ENCODE assay signal across 8 cellular contexts in the genomic region with DNA sequence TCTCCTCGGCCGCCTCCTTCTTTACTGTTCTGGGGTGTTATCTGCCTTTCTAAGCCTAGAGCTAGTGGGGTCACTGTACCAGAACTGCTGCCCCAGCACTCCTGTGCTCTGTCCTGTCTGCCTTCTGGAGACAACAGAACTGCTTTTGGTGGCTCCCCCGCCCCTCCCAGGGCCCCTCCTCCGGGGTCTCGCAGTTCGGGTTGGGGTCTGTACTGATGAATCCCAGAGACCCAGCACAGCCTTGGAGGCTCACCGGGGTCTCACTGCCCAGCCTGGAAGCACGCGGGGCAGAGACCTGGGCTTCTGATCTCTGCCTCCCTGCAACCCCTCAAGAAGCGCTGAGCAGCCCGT.
DNase-seq lines count a peak whose midpoint lies in the region; ATAC-seq and TF ChIP-seq lines count a peak whose summit lies in the region.

No MANE protein-coding gene starts in this region.

- no peaks in the 10 kb centered on the region for H3K36me3 ChIP-seq in BLaER1 treated with 17β-estradiol and CSF1 and Interleukin-3, amounts not matched to agents 10 nM and 100 nM
- no peaks in the 10 kb centered on the region for H3K36me3 ChIP-seq in OCI-LY3 (replicated peaks; ENCODE audit: low read depth, low read length)
- H3K36me3 ChIP-seq in endocrine pancreas (ENCODE audit: control insufficient read depth, insufficient read depth, low read length), result no peaks in the 10 kb centered on the region
- no peaks in the 10 kb centered on the region for H3K36me3 ChIP-seq in neuron (ENCODE audit: insufficient read depth, low read length)

- H3K4me3 ChIP-seq in BLaER1 treated with 17β-estradiol and CSF1 and Interleukin-3, amounts not matched to agents 10 nM and 100 nM, result peak overlapping the region; percentile 43 to 67 (median 50); a peak in 19 of 20 replicates
- H3K4me3 ChIP-seq in OCI-LY3 (ENCODE audit: low read length) (peak overlapping the region; percentile 79), endocrine pancreas (ENCODE audit: control insufficient read depth, insufficient read depth, low read length) (no peak overlapping the region), neuron (ENCODE audit: low read length) (no peak overlapping the region)

- H3K27me3 ChIP-seq in BLaER1 treated with 17β-estradiol and CSF1 and Interleukin-3, amounts not matched to agents 10 nM and 100 nM, result peaks cover 0 to 5% (median 0%) of the 10 kb centered on the region in 11 experiments; a peak in 1 of 22 replicates
- H3K27me3 ChIP-seq in OCI-LY3 (ENCODE audit: low read depth, low read length), result peaks cover 53% of the 10 kb centered on the region
- no peaks in the 10 kb centered on the region for H3K27me3 ChIP-seq in endocrine pancreas (ENCODE audit: control insufficient read depth, insufficient read depth, low read length)
- peaks cover 14% of the 10 kb centered on the region for H3K27me3 ChIP-seq in neuron (ENCODE audit: insufficient read depth, low read length)

- peak overlapping the region; percentile 91 for H2AFZ ChIP-seq in OCI-LY3 (ENCODE audit: low read depth, low read length)
- peak overlapping the region; percentile 90 for H2AFZ ChIP-seq in neuron (ENCODE audit: low read depth, low read length)

- no peaks in the 10 kb centered on the region for H3K79me2 ChIP-seq in OCI-LY3 (ENCODE audit: low read length)

- no peaks in the 10 kb centered on the region for H4K20me1 ChIP-seq in BLaER1 treated with 17β-estradiol and CSF1 and Interleukin-3, amounts not matched to agents 10 nM and 100 nM
- no peaks in the 10 kb centered on the region for H4K20me1 ChIP-seq in OCI-LY3 (ENCODE audit: insufficient read depth, low read length)

- no peak for DNase-seq in activated CD8-positive, alpha-beta memory T cell treated with anti-CD3 and anti-CD28 coated beads for 24 hours
- no peak for DNase-seq in stimulated activated CD4-positive, alpha-beta T cell treated with anti-CD3 and anti-CD28 coated beads, Interleukin-4, amount 100 ng/mL, for 4 hours
- DNase-seq in NCI-H2227 (lab: John Stamatoyannopoulos, UW; ENCODE audit: unreplicated experiment), result no peak

- no peak for ATAC-seq in GM18498 (IDR thresholded peaks at IDR 0.05; ENCODE audit: unreplicated experiment)

- no peaks in the 10 kb centered on the region for H3K9me3 ChIP-seq in BLaER1 treated with 17β-estradiol and CSF1 and Interleukin-3, amounts not matched to agents 10 nM and 100 nM (replicated peaks in 1 of 11)
- H3K9me3 ChIP-seq in OCI-LY3 (ENCODE audit: insufficient read depth, low read length) (no peaks in the 10 kb centered on the region), endocrine pancreas (ENCODE audit: control insufficient read depth, low read length) (no peaks in the 10 kb centered on the region), neuron (ENCODE audit: low read length) (no peaks in the 10 kb centered on the region)

- peak overlapping the region; percentile 40 to 63 (median 60); a peak in 20 of 22 replicates for H3K9ac ChIP-seq in BLaER1 treated with 17β-estradiol and CSF1 and Interleukin-3, amounts not matched to agents 10 nM and 100 nM
- H3K9ac ChIP-seq in OCI-LY3 (ENCODE audit: low read length), result peak overlapping the region; percentile 65
- peak overlapping the region; percentile 45 for H3K9ac ChIP-seq in endocrine pancreas (ENCODE audit: control insufficient read depth, insufficient read depth, low read length)

- H3K4me1 ChIP-seq in BLaER1 treated with 17β-estradiol and CSF1 and Interleukin-3, amounts not matched to agents 10 nM and 100 nM, result peaks cover 11 to 74% (median 63%) of the 10 kb centered on the region in 10 experiments
- H3K4me1 ChIP-seq in OCI-LY3 (ENCODE audit: low read length) (peaks cover 4% of the 10 kb centered on the region; the same call in 1 of the 2 replicates), endocrine pancreas (ENCODE audit: control insufficient read depth, insufficient read depth, low read length) (no peaks in the 10 kb centered on the region), neuron (ENCODE audit: insufficient read depth, low read length) (peaks cover 26% of the 10 kb centered on the region)

- TF ChIP-seq CTCF in OCI-LY3 (IDR thresholded peaks at IDR 0.05; ENCODE audit: low read depth, low read length), result no peak

- H3K27ac ChIP-seq in BLaER1 treated with 17β-estradiol and CSF1 and Interleukin-3, amounts not matched to agents 10 nM and 100 nM, result peak overlapping the region in 10 of 11 experiments; percentile 21 to 69 (median 55); a peak in 18 of 22 replicates
- no peak overlapping the region for H3K27ac ChIP-seq in OCI-LY3 (ENCODE audit: low read length)

- H3K4me2 ChIP-seq in BLaER1 treated with 17β-estradiol and CSF1 and Interleukin-3, amounts not matched to agents 10 nM and 100 nM, result peak overlapping the region; percentile 76 to 96 (median 93)
- H3K4me2 ChIP-seq in OCI-LY3 (ENCODE audit: low read length), result peak overlapping the region; percentile 92

Comparison
In these comparisons a context has a peak if more than half of its experiments do, and no peak if none do; other contexts are left out.
1. H3K4me3 ChIP-seq: peak in BLaER1 treated with 17β-estradiol and CSF1 and Interleukin-3, amounts not matched to agents 10 nM and 100 nM (10 of 10) and OCI-LY3 (single experiment); none in endocrine pancreas (single experiment) and neuron (single experiment).
2. Peak in every context shown above with its lines, with median percentiles within 50 percentile points of each other: H3K9ac ChIP-seq.